Comparison of ENCODE assay signal across 1 cellular context in genomic region chrX:88603237-88603636, GRCh38.
TF ChIP-seq lines count a peak whose summit lies in the region.

No MANE protein-coding gene starts in this region.

TF ChIP-seq in GM23338, 12 proteins besides CTCF, POLR2A, EP300 and RAD21 (continued from another document):
- TF ChIP-seq, protein P1, sequence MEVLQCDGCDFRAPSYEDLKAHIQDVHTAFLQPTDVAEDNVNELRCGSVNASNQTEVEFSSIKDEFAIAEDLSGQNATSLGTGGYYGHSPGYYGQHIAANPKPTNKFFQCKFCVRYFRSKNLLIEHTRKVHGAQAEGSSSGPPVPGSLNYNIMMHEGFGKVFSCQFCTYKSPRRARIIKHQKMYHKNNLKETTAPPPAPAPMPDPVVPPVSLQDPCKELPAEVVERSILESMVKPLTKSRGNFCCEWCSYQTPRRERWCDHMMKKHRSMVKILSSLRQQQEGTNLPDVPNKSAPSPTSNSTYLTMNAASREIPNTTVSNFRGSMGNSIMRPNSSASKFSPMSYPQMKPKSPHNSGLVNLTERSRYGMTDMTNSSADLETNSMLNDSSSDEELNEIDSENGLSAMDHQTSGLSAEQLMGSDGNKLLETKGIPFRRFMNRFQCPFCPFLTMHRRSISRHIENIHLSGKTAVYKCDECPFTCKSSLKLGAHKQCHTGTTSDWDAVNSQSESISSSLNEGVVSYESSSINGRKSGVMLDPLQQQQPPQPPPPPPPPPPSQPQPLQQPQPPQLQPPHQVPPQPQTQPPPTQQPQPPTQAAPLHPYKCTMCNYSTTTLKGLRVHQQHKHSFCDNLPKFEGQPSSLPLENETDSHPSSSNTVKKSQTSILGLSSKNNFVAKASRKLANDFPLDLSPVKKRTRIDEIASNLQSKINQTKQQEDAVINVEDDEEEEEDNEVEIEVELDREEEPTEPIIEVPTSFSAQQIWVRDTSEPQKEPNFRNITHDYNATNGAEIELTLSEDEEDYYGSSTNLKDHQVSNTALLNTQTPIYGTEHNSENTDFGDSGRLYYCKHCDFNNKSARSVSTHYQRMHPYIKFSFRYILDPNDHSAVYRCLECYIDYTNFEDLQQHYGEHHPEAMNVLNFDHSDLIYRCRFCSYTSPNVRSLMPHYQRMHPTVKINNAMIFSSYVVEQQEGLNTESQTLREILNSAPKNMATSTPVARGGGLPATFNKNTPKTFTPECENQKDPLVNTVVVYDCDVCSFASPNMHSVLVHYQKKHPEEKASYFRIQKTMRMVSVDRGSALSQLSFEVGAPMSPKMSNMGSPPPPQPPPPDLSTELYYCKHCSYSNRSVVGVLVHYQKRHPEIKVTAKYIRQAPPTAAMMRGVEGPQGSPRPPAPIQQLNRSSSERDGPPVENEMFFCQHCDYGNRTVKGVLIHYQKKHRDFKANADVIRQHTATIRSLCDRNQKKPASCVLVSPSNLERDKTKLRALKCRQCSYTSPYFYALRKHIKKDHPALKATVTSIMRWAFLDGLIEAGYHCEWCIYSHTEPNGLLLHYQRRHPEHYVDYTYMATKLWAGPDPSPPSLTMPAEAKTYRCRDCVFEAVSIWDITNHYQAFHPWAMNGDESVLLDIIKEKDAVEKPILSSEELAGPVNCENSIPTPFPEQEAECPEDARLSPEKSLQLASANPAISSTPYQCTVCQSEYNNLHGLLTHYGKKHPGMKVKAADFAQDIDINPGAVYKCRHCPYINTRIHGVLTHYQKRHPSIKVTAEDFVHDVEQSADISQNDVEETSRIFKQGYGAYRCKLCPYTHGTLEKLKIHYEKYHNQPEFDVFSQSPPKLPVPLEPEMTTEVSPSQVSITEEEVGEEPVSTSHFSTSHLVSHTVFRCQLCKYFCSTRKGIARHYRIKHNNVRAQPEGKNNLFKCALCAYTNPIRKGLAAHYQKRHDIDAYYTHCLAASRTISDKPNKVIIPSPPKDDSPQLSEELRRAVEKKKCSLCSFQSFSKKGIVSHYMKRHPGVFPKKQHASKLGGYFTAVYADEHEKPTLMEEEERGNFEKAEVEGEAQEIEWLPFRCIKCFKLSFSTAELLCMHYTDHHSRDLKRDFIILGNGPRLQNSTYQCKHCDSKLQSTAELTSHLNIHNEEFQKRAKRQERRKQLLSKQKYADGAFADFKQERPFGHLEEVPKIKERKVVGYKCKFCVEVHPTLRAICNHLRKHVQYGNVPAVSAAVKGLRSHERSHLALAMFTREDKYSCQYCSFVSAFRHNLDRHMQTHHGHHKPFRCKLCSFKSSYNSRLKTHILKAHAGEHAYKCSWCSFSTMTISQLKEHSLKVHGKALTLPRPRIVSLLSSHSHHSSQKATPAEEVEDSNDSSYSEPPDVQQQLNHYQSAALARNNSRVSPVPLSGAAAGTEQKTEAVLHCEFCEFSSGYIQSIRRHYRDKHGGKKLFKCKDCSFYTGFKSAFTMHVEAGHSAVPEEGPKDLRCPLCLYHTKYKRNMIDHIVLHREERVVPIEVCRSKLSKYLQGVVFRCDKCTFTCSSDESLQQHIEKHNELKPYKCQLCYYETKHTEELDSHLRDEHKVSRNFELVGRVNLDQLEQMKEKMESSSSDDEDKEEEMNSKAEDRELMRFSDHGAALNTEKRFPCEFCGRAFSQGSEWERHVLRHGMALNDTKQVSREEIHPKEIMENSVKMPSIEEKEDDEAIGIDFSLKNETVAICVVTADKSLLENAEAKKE (CRISPR knock-in tag; IDR thresholded peaks at IDR 0.05): no peak
- TF ChIP-seq, protein P2, sequence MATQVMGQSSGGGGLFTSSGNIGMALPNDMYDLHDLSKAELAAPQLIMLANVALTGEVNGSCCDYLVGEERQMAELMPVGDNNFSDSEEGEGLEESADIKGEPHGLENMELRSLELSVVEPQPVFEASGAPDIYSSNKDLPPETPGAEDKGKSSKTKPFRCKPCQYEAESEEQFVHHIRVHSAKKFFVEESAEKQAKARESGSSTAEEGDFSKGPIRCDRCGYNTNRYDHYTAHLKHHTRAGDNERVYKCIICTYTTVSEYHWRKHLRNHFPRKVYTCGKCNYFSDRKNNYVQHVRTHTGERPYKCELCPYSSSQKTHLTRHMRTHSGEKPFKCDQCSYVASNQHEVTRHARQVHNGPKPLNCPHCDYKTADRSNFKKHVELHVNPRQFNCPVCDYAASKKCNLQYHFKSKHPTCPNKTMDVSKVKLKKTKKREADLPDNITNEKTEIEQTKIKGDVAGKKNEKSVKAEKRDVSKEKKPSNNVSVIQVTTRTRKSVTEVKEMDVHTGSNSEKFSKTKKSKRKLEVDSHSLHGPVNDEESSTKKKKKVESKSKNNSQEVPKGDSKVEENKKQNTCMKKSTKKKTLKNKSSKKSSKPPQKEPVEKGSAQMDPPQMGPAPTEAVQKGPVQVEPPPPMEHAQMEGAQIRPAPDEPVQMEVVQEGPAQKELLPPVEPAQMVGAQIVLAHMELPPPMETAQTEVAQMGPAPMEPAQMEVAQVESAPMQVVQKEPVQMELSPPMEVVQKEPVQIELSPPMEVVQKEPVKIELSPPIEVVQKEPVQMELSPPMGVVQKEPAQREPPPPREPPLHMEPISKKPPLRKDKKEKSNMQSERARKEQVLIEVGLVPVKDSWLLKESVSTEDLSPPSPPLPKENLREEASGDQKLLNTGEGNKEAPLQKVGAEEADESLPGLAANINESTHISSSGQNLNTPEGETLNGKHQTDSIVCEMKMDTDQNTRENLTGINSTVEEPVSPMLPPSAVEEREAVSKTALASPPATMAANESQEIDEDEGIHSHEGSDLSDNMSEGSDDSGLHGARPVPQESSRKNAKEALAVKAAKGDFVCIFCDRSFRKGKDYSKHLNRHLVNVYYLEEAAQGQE (IDR thresholded peaks at IDR 0.05; ENCODE audit: unreplicated experiment): no peak
- no peak for TF ChIP-seq EZH2 (IDR thresholded peaks at IDR 0.05; ENCODE audit: low read depth, unreplicated experiment)
- no peak for TF ChIP-seq STAT1 (IDR thresholded peaks at IDR 0.05; ENCODE audit: unreplicated experiment)
- no peak for TF ChIP-seq JUNB (IDR thresholded peaks at IDR 0.05; ENCODE audit: unreplicated experiment)
- TF ChIP-seq, protein P3, sequence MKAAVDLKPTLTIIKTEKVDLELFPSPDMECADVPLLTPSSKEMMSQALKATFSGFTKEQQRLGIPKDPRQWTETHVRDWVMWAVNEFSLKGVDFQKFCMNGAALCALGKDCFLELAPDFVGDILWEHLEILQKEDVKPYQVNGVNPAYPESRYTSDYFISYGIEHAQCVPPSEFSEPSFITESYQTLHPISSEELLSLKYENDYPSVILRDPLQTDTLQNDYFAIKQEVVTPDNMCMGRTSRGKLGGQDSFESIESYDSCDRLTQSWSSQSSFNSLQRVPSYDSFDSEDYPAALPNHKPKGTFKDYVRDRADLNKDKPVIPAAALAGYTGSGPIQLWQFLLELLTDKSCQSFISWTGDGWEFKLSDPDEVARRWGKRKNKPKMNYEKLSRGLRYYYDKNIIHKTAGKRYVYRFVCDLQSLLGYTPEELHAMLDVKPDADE (IDR thresholded peaks at IDR 0.05): no peak
- TF ChIP-seq POLR2AphosphoS5 (IDR thresholded peaks at IDR 0.05; ENCODE audit: low read depth): no peak
- TF ChIP-seq ZNF114 (CRISPR knock-in tag; IDR thresholded peaks at IDR 0.05): no peak
- no peak for TF ChIP-seq ZNF331 (CRISPR knock-in tag; IDR thresholded peaks at IDR 0.05; ENCODE audit: low read depth)
- TF ChIP-seq EZH2phosphoT487 (IDR thresholded peaks at IDR 0.05; ENCODE audit: unreplicated experiment): no peak
